Comparison of ENCODE assay signal across 9 cellular contexts in the genomic region with DNA sequence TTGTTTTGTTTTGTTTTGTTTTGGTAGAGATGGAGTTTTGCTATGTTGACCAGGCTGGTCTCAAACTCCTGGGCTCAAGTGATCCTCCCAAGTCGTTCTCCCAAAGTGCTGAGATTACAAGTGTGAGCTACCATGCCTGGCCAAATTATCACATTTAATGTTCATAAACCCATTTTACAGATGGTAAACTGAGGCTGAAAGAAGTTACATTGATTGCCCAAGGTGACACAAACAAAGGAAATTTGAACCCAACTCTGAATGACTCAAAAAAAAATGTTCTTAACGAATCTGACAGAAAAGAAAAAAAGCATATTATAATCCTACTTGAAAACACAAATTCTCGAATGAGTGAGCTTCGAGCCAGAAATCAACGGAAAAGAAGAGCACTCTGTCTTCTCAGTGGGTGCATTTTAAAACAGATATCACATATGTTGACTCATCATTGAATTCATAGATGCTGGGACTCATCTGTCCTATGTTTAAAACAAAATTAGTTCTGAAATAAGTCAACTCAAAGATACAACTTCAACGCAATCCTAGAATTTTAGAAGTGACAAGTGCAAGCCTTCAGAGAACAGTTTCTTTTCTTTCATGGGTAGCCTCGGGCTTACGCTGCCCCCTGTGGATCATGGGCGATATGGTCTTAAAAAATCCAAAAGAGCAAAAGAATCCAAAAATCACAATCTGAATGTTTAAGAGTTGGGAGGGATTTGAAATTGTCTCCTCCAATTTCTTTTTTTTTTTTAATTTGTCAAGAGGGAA. TPM values are rescaled to one million over a fixed set of nuclear protein-coding genes. Genes with fewer than 3 reads are reported as not detected.
DNase-seq lines count a peak whose midpoint lies in the region; ATAC-seq and TF ChIP-seq lines count a peak whose summit lies in the region.
"Had no signal": no experiment of that assay in that cellular context is flagged by ENCODE, and none has a peak within 500 bp of the region (broad histone marks: within the 10 kb centered on the region; RNA-seq: fewer than 3 reads in every experiment).

No MANE protein-coding gene starts in this region.

- H3K27ac Mint-ChIP-seq in activated naive CD8-positive, alpha-beta T cell treated with anti-CD3 and anti-CD28 coated beads for 36 hours: peak overlapping the region; percentile 54

- H3K27ac ChIP-seq in DND-41 (ENCODE audit: low read length) (no peak overlapping the region), Peyer's patch (no peak overlapping the region), lung (ENCODE audit: low read depth in 1 of 2, low read length in 1 of 2) (no peak overlapping the region), thyroid gland (no peak overlapping the region)
- H3K27ac ChIP-seq: SJSA1 had no signal

- H3K9me3 Mint-ChIP-seq in activated naive CD8-positive, alpha-beta T cell treated with anti-CD3 and anti-CD28 coated beads for 36 hours: peaks cover 14% of the 10 kb centered on the region

- H3K9ac ChIP-seq in DND-41 (ENCODE audit: low read depth, low read length): no peak overlapping the region

- no peak for TF ChIP-seq POLR2A in Peyer's patch (IDR thresholded peaks at IDR 0.05)
- no peak for TF ChIP-seq POLR2A in thyroid gland (IDR thresholded peaks at IDR 0.05)

- H3K36me3 ChIP-seq in DND-41 (ENCODE audit: insufficient read depth, low read length) (no peaks in the 10 kb centered on the region), Peyer's patch (no peaks in the 10 kb centered on the region), lung (ENCODE audit: control insufficient read depth in 2 of 2, insufficient read depth in 2 of 2, low read length in 2 of 2) (no peaks in the 10 kb centered on the region), thyroid gland (no peaks in the 10 kb centered on the region)
- H3K36me3 ChIP-seq: SJSA1 had no signal

- H2AFZ ChIP-seq in DND-41 (ENCODE audit: low read depth, low read length): no peak overlapping the region

- H4K20me1 ChIP-seq in DND-41 (ENCODE audit: insufficient read depth, low read length): no peaks in the 10 kb centered on the region

- H3K9me3 ChIP-seq in DND-41 (ENCODE audit: insufficient read depth, low read length, severe bottlenecking) (peaks cover under 1% of the 10 kb centered on the region), Peyer's patch (no peaks in the 10 kb centered on the region), lung (ENCODE audit: control insufficient read depth in 2 of 2, insufficient read depth in 1 of 2, low read length in 1 of 2) (no peaks in the 10 kb centered on the region), thyroid gland (no peaks in the 10 kb centered on the region)
- H3K9me3 ChIP-seq: SJSA1 had no signal

- intact Hi-C loops in thyroid gland (cut with DNase I): no loop called here

- peaks cover 50% of the 10 kb centered on the region for H3K4me1 Mint-ChIP-seq in activated naive CD8-positive, alpha-beta T cell treated with anti-CD3 and anti-CD28 coated beads for 36 hours

- H3K36me3 Mint-ChIP-seq in activated naive CD8-positive, alpha-beta T cell treated with anti-CD3 and anti-CD28 coated beads for 36 hours: peaks cover 23% of the 10 kb centered on the region

- H3K4me1 ChIP-seq in DND-41 (ENCODE audit: insufficient read depth, low read length) (no peaks in the 10 kb centered on the region), Peyer's patch (no peaks in the 10 kb centered on the region), lung (ENCODE audit: control insufficient read depth in 2 of 2, insufficient read depth in 2 of 2, low read length in 2 of 2) (no peaks in the 10 kb centered on the region), thyroid gland (no peaks in the 10 kb centered on the region)
- H3K4me1 ChIP-seq: SJSA1 had no signal

- 57 to 63% methylated on average over 9 of the region's 9 CpGs for WGBS in lung, 2 donors
- WGBS in thyroid gland, 2 donors: 60 to 64% methylated on average over 9 of the region's 9 CpGs

- no peaks in the 10 kb centered on the region for H3K79me2 ChIP-seq in DND-41 (ENCODE audit: insufficient read depth, low read length)

- TF ChIP-seq CTCF in DND-41 (IDR thresholded peaks at IDR 0.05; ENCODE audit: borderline replicate concordance, extremely low read depth, low read length, poor library complexity, severe bottlenecking): peak; percentile 69
- TF ChIP-seq CTCF in Peyer's patch (IDR thresholded peaks at IDR 0.05): peak in 4 of 6 experiments; percentile 38 to 57 (median 47)
- peak; percentile 22 for TF ChIP-seq CTCF in lung (IDR thresholded peaks at IDR 0.05; ENCODE audit: control extremely low read depth, extremely low read depth)
- peak in 5 of 6 experiments; percentile 15 to 55 (median 44) for TF ChIP-seq CTCF in thyroid gland (IDR thresholded peaks at IDR 0.05)

- H3K4me3 Mint-ChIP-seq in activated naive CD8-positive, alpha-beta T cell treated with anti-CD3 and anti-CD28 coated beads for 36 hours: no peak overlapping the region

- H3K27me3 Mint-ChIP-seq in activated naive CD8-positive, alpha-beta T cell treated with anti-CD3 and anti-CD28 coated beads for 36 hours: no peaks in the 10 kb centered on the region

- H3K4me2 ChIP-seq in DND-41 (ENCODE audit: insufficient read depth, low read length): no peak overlapping the region

- no peak overlapping the region for H3K4me3 ChIP-seq in DND-41 (ENCODE audit: low read depth in 1 of 2, low read length in 2 of 2)
- no peak overlapping the region for H3K4me3 ChIP-seq in Peyer's patch
- H3K4me3 ChIP-seq in lung: no peak overlapping the region
- H3K4me3 ChIP-seq in thyroid gland (replicated peaks in 1 of 3): no peak overlapping the region
- H3K4me3 ChIP-seq: SJSA1 had no signal

- DNase-seq in DND-41 (peak; percentile 31), Peyer's patch (peak in 2 of 3 donors; percentile 42 to 55), lung (ENCODE audit: low spot score) (no peak), thyroid gland (peak; percentile 20 to 50), GF-D8 (lab: John Stamatoyannopoulos, UW) (no peak)
- peak; percentile 48 for DNase-seq in activated naive CD8-positive, alpha-beta T cell treated with anti-CD3 and anti-CD28 coated beads for 36 hours

- H3K27me3 ChIP-seq in DND-41 (ENCODE audit: insufficient read depth, low read length, poor library complexity) (no peaks in the 10 kb centered on the region), Peyer's patch (no peaks in the 10 kb centered on the region), lung (ENCODE audit: control insufficient read depth, insufficient read depth) (no peaks in the 10 kb centered on the region), thyroid gland (no peaks in the 10 kb centered on the region)
- H3K27me3 ChIP-seq: SJSA1 had no signal

- peak; percentile 44; the same call in 1 of the 3 replicates for ATAC-seq in DND-41 (ENCODE audit: insufficient read depth, low read depth)
- peak; percentile 37 for ATAC-seq in GM21423 (IDR thresholded peaks at IDR 0.05; ENCODE audit: unreplicated experiment)
- no peak for ATAC-seq in lung (ENCODE audit: insufficient read depth, low FRiP score)
- ATAC-seq in GM21619 (IDR thresholded peaks at IDR 0.05; ENCODE audit: unreplicated experiment): no peak

RNA-seq across cellular contexts. Expression of gene TIMD4, which starts 28.4 kb away (rescaled TPM):
- 1 to 10 TPM in 1 of 4 donors, not detected in 3; 2.5 TPM for total RNA-seq in Peyer's patch
- 1 to 10 TPM; 1.2 to 1.3 TPM for total RNA-seq in activated naive CD8-positive, alpha-beta T cell treated with anti-CD3 and anti-CD28 coated beads for 36 hours
- total RNA-seq in lung: 1 to 10 TPM in 1 of 2 donors, not detected in 1; 1.5 TPM
- under 1 TPM; 0.10 to 0.16 TPM for polyA plus RNA-seq in lung
- 1 to 10 TPM; 2.4 to 4.5 (median 3.0) TPM for total RNA-seq in thyroid gland
- total RNA-seq: SJSA1 had no signal

Comparison
In these comparisons a context has a peak if more than half of its experiments do, and no peak if none do; other contexts are left out.
1. ATAC-seq: peak in DND-41 (single experiment) and GM21423 (single experiment); none in lung (single experiment) and GM21619 (single experiment).
2. DNase-seq: peak in DND-41 (single experiment), Peyer's patch (2 of 3), activated naive CD8-positive, alpha-beta T cell treated with anti-CD3 and anti-CD28 coated beads for 36 hours (single experiment) and thyroid gland (2 of 2); none in lung (single experiment) and GF-D8 (single experiment).
3. Peak in every context shown above with its lines, with median percentiles within 50 percentile points of each other: CTCF ChIP-seq.